Comparison of ENCODE assay signal across 14 cellular contexts in genomic region chr1:81517987-81518386, GRCh38.
"Had no signal": no experiment of that assay in that cellular context is flagged by ENCODE, and none has a peak within 500 bp of the region (broad histone marks: within the 10 kb centered on the region; RNA-seq: fewer than 3 reads in every experiment).

No MANE protein-coding gene starts in this region.

- H3K4me3 ChIP-seq: breast epithelium, gastrocnemius medialis, prostate gland had no signal

- H3K36me3 ChIP-seq: breast epithelium, gastrocnemius medialis, heart right ventricle, prostate gland had no signal

- H3K36me3 Mint-ChIP-seq: memory B cell; natural killer cell; stimulated activated effector memory CD8-positive, alpha-beta T cell treated with anti-CD3 and anti-CD28 coated beads, Interleukin-12 subunit alpha, Interleukin-12 subunit beta, amount 100 ng/mL, for 72 hours had no signal

- H3K4me1 Mint-ChIP-seq: activated naive CD8-positive, alpha-beta T cell treated with anti-CD3 and anti-CD28 coated beads, Interleukin-2, amount 50 U/mL, for 24 hours; natural killer cell; stimulated activated effector memory CD8-positive, alpha-beta T cell treated with anti-CD3 and anti-CD28 coated beads, Interleukin-12 subunit alpha, Interleukin-12 subunit beta, amount 100 ng/mL, for 72 hours had no signal

- H3K27me3 Mint-ChIP-seq: activated naive CD8-positive, alpha-beta T cell treated with anti-CD3 and anti-CD28 coated beads, Interleukin-2, amount 50 U/mL, for 24 hours; dendritic cell treated with granulocyte-macrophage colony-stimulating factor and Interleukin-4, amounts not matched to agents 40 ng/mL and 50 ng/mL, for 4 days; effector memory CD8-positive, alpha-beta T cell had no signal

- H3K9me3 Mint-ChIP-seq: activated naive CD4-positive, alpha-beta T cell treated with anti-CD3 and anti-CD28 coated beads for 36 hours; activated naive CD8-positive, alpha-beta T cell treated with anti-CD3 and anti-CD28 coated beads, Interleukin-2, amount 50 U/mL, for 24 hours; dendritic cell treated with granulocyte-macrophage colony-stimulating factor and Interleukin-4, amounts not matched to agents 40 ng/mL and 50 ng/mL, for 4 days; memory B cell; stimulated activated effector memory CD8-positive, alpha-beta T cell treated with anti-CD3 and anti-CD28 coated beads, Interleukin-12 subunit alpha, Interleukin-12 subunit beta, amount 100 ng/mL, for 72 hours had no signal

- H3K27ac Mint-ChIP-seq: activated naive CD4-positive, alpha-beta T cell treated with anti-CD3 and anti-CD28 coated beads for 36 hours; activated naive CD8-positive, alpha-beta T cell treated with anti-CD3 and anti-CD28 coated beads, Interleukin-2, amount 50 U/mL, for 24 hours; dendritic cell treated with granulocyte-macrophage colony-stimulating factor and Interleukin-4, amounts not matched to agents 40 ng/mL and 50 ng/mL, for 4 days; effector memory CD8-positive, alpha-beta T cell; memory B cell; natural killer cell; stimulated activated effector memory CD8-positive, alpha-beta T cell treated with anti-CD3 and anti-CD28 coated beads, Interleukin-12 subunit alpha, Interleukin-12 subunit beta, amount 100 ng/mL, for 72 hours had no signal

- ATAC-seq: activated CD4-positive, CD25-positive, alpha-beta regulatory T cell treated with anti-CD3 and anti-CD28 coated beads, Interleukin-2, amount 50 U/mL, for 24 hours; activated naive CD8-positive, alpha-beta T cell treated with anti-CD3 and anti-CD28 coated beads, Interleukin-2, amount 50 U/mL, for 24 hours; effector memory CD8-positive, alpha-beta T cell; gastrocnemius medialis; natural killer cell; stimulated activated effector memory CD8-positive, alpha-beta T cell treated with anti-CD3 and anti-CD28 coated beads, Interleukin-12 subunit alpha, Interleukin-12 subunit beta, amount 100 ng/mL, for 72 hours had no signal

- H3K9me3 ChIP-seq: breast epithelium, gastrocnemius medialis, heart right ventricle, prostate gland had no signal

- H3K4me3 Mint-ChIP-seq: activated naive CD4-positive, alpha-beta T cell treated with anti-CD3 and anti-CD28 coated beads for 36 hours; activated naive CD8-positive, alpha-beta T cell treated with anti-CD3 and anti-CD28 coated beads, Interleukin-2, amount 50 U/mL, for 24 hours; dendritic cell treated with granulocyte-macrophage colony-stimulating factor and Interleukin-4, amounts not matched to agents 40 ng/mL and 50 ng/mL, for 4 days; effector memory CD8-positive, alpha-beta T cell; memory B cell; natural killer cell; stimulated activated effector memory CD8-positive, alpha-beta T cell treated with anti-CD3 and anti-CD28 coated beads, Interleukin-12 subunit alpha, Interleukin-12 subunit beta, amount 100 ng/mL, for 72 hours had no signal

- H3K4me1 ChIP-seq: breast epithelium, gastrocnemius medialis, prostate gland had no signal

- DNase-seq: activated naive CD4-positive, alpha-beta T cell treated with anti-CD3 and anti-CD28 coated beads for 36 hours; activated naive CD8-positive, alpha-beta T cell treated with anti-CD3 and anti-CD28 coated beads, Interleukin-2, amount 50 U/mL, for 24 hours; aorta; effector memory CD8-positive, alpha-beta T cell; gastrocnemius medialis; heart right ventricle; natural killer cell; nucleus accumbens had no signal

- H3K27me3 ChIP-seq: breast epithelium, gastrocnemius medialis, heart right ventricle had no signal

- H3K27ac ChIP-seq: breast epithelium, gastrocnemius medialis, heart right ventricle, prostate gland had no signal
